29 cellular contexts compared by ENCODE assay signal in the genomic region with DNA sequence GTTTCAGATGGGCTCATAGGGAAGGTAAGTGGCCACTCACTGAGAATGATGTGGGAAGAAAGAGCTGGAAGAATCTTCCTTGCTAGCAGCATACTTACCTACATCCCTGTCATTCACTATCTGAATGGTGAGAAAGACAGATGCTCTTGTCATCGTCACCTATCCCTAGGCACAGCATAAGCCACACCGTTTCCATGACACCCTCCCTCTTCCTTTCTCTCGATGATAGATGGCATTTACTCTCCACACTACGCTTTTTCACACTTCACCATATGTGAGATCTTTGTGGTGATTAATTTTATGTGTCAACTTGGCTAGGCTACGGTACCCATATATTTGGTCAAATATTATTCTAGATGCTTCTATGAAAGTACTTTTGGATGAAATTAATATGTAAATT.
"Had no signal": no experiment of that assay in that cellular context is flagged by ENCODE, and none has a peak within 500 bp of the region (broad histone marks: within the 10 kb centered on the region; RNA-seq: fewer than 3 reads in every experiment).

No MANE protein-coding gene starts in this region.

- H3K9me3 Mint-ChIP-seq: activated B cell treated with CpG ODN at 0.5 μM for 24 hours; activated naive CD4-positive, alpha-beta T cell treated with anti-CD3 and anti-CD28 coated beads, Interleukin-2, amount 50 U/mL, for 24 hours; activated naive CD8-positive, alpha-beta T cell treated with anti-CD3 and anti-CD28 coated beads, Interleukin-2, amount 50 U/mL, for 24 hours; activated T-helper 2 cell treated with anti-CD3 and anti-CD28 coated beads, Interferon-gamma antibody, Interleukin-2, Interleukin-4, amounts not matched to agents 10 μg/mL and 5 μg/mL and 100 μg/mL, durations not matched to agents 14 hours and 24 hours and 36 hours; dendritic cell treated with granulocyte-macrophage colony-stimulating factor and Interleukin-4, amounts not matched to agents 40 ng/mL and 50 ng/mL, for 4 days; stimulated activated naive CD8-positive, alpha-beta T cell treated with anti-CD3 and anti-CD28 coated beads, Interleukin-15, amount 100 ng/mL, for 72 hours; T-helper 2 cell treated with Interferon-gamma antibody and Interleukin-4, amounts not matched to agents 5 μg/mL and 100 μg/mL, for 36 hours had no signal

- DNase-seq: activated B cell treated with CpG ODN at 0.5 μM for 24 hours; activated CD4-positive, alpha-beta T cell treated with anti-CD3 and anti-CD28 coated beads, Interleukin-2, amount 50 U/mL, for 1 hour; activated CD8-positive, alpha-beta memory T cell treated with anti-CD3 and anti-CD28 coated beads, Interleukin-2, amount 10 ng/mL, durations not matched to agents 7 days and 5 days; activated CD8-positive, alpha-beta T cell treated with anti-CD3 and anti-CD28 coated beads, Interleukin-2, amount 10 ng/mL, durations not matched to agents 7 days and 5 days; activated naive CD8-positive, alpha-beta T cell treated with anti-CD3 and anti-CD28 coated beads, Interleukin-2, amount 50 U/mL, for 24 hours; activated T-cell treated with anti-CD3 and anti-CD28 coated beads, Interleukin-2, amount 50 U/mL, for 48 hours; caudate nucleus; esophagus squamous epithelium; foreskin melanocyte; heart right ventricle; islet precursor cell; left cardiac atrium; left ventricle myocardium superior; posterior cingulate gyrus; right lobe of liver; stimulated activated CD4-positive, alpha-beta T cell treated with anti-CD3 and anti-CD28 coated beads, Interleukin-12 subunit alpha, Interleukin-12 subunit beta, amount 100 ng/mL, for 4 hours; stimulated activated CD4-positive, alpha-beta T cell treated with anti-CD3 and anti-CD28 coated beads, Interleukin-4, amount 100 ng/mL, for 1 hour; stimulated activated naive CD8-positive, alpha-beta T cell treated with anti-CD3 and anti-CD28 coated beads, Interleukin-15, amount 100 ng/mL, for 72 hours; substantia nigra; T-helper 1 cell; thyroid gland; upper lobe of right lung had no signal

- H3K36me3 ChIP-seq: esophagus squamous epithelium, heart right ventricle, right lobe of liver, thyroid gland, upper lobe of right lung had no signal

- H3K4me3 Mint-ChIP-seq: activated B cell treated with CpG ODN at 0.5 μM for 24 hours; activated CD8-positive, alpha-beta memory T cell treated with anti-CD3 and anti-CD28 coated beads, Interleukin-2, amount 10 ng/mL, durations not matched to agents 7 days and 5 days; activated CD8-positive, alpha-beta T cell treated with anti-CD3 and anti-CD28 coated beads, Interleukin-2, amount 10 ng/mL, durations not matched to agents 7 days and 5 days; activated naive CD4-positive, alpha-beta T cell treated with anti-CD3 and anti-CD28 coated beads, Interleukin-2, amount 50 U/mL, for 24 hours; activated naive CD8-positive, alpha-beta T cell treated with anti-CD3 and anti-CD28 coated beads, Interleukin-2, amount 50 U/mL, for 24 hours; dendritic cell treated with granulocyte-macrophage colony-stimulating factor and Interleukin-4, amounts not matched to agents 40 ng/mL and 50 ng/mL, for 4 days; stimulated activated naive CD8-positive, alpha-beta T cell treated with anti-CD3 and anti-CD28 coated beads, Interleukin-15, amount 100 ng/mL, for 72 hours; T-helper 2 cell treated with Interferon-gamma antibody and Interleukin-4, amounts not matched to agents 5 μg/mL and 100 μg/mL, for 36 hours had no signal

- H3K36me3 Mint-ChIP-seq: activated CD8-positive, alpha-beta memory T cell treated with anti-CD3 and anti-CD28 coated beads, Interleukin-2, amount 10 ng/mL, durations not matched to agents 7 days and 5 days; activated naive CD4-positive, alpha-beta T cell treated with anti-CD3 and anti-CD28 coated beads, Interleukin-2, amount 50 U/mL, for 24 hours had no signal

- FAIRE-seq: endometrium had no signal

- H3K4me1 ChIP-seq: esophagus squamous epithelium, heart right ventricle, right lobe of liver, thyroid gland, upper lobe of right lung had no signal

- H3K27ac ChIP-seq: epithelial cell of prostate, esophagus squamous epithelium, heart right ventricle, right lobe of liver, skin epidermis, thyroid gland, upper lobe of right lung had no signal

- H3K27ac Mint-ChIP-seq: activated B cell treated with CpG ODN at 0.5 μM for 24 hours; activated CD8-positive, alpha-beta memory T cell treated with anti-CD3 and anti-CD28 coated beads, Interleukin-2, amount 10 ng/mL, durations not matched to agents 7 days and 5 days; activated CD8-positive, alpha-beta T cell treated with anti-CD3 and anti-CD28 coated beads, Interleukin-2, amount 10 ng/mL, durations not matched to agents 7 days and 5 days; activated naive CD4-positive, alpha-beta T cell treated with anti-CD3 and anti-CD28 coated beads, Interleukin-2, amount 50 U/mL, for 24 hours; activated naive CD8-positive, alpha-beta T cell treated with anti-CD3 and anti-CD28 coated beads, Interleukin-2, amount 50 U/mL, for 24 hours; activated T-helper 2 cell treated with anti-CD3 and anti-CD28 coated beads, Interferon-gamma antibody, Interleukin-2, Interleukin-4, amounts not matched to agents 10 μg/mL and 5 μg/mL and 100 μg/mL, durations not matched to agents 14 hours and 24 hours and 36 hours; dendritic cell treated with granulocyte-macrophage colony-stimulating factor and Interleukin-4, amounts not matched to agents 40 ng/mL and 50 ng/mL, for 4 days; T-helper 2 cell treated with Interferon-gamma antibody and Interleukin-4, amounts not matched to agents 5 μg/mL and 100 μg/mL, for 36 hours had no signal

- H3K4me3 ChIP-seq: esophagus squamous epithelium, heart right ventricle, right lobe of liver, skin epidermis, thyroid gland, upper lobe of right lung had no signal

- H3K27me3 Mint-ChIP-seq: activated B cell treated with CpG ODN at 0.5 μM for 24 hours; activated naive CD8-positive, alpha-beta T cell treated with anti-CD3 and anti-CD28 coated beads, Interleukin-2, amount 50 U/mL, for 24 hours had no signal

- H3K9me3 ChIP-seq: esophagus squamous epithelium, heart right ventricle, right lobe of liver, thyroid gland, upper lobe of right lung had no signal

- H3K4me1 Mint-ChIP-seq: activated CD8-positive, alpha-beta memory T cell treated with anti-CD3 and anti-CD28 coated beads, Interleukin-2, amount 10 ng/mL, durations not matched to agents 7 days and 5 days; activated naive CD4-positive, alpha-beta T cell treated with anti-CD3 and anti-CD28 coated beads, Interleukin-2, amount 50 U/mL, for 24 hours; activated naive CD8-positive, alpha-beta T cell treated with anti-CD3 and anti-CD28 coated beads, Interleukin-2, amount 50 U/mL, for 24 hours; stimulated activated naive CD8-positive, alpha-beta T cell treated with anti-CD3 and anti-CD28 coated beads, Interleukin-15, amount 100 ng/mL, for 72 hours had no signal

- H3K27me3 ChIP-seq: esophagus squamous epithelium, heart right ventricle, right lobe of liver, thyroid gland, upper lobe of right lung had no signal

- ATAC-seq: activated CD8-positive, alpha-beta memory T cell treated with anti-CD3 and anti-CD28 coated beads, Interleukin-2, amount 10 ng/mL, durations not matched to agents 7 days and 5 days; activated CD8-positive, alpha-beta T cell treated with anti-CD3 and anti-CD28 coated beads, Interleukin-2, amount 10 ng/mL, durations not matched to agents 7 days and 5 days; activated naive CD8-positive, alpha-beta T cell treated with anti-CD3 and anti-CD28 coated beads, Interleukin-2, amount 50 U/mL, for 24 hours; heart right ventricle; left ventricle myocardium superior; right lobe of liver; stimulated activated naive CD8-positive, alpha-beta T cell treated with anti-CD3 and anti-CD28 coated beads, Interleukin-15, amount 100 ng/mL, for 72 hours; upper lobe of right lung had no signal
